8 cellular contexts compared by ENCODE assay signal in genomic region chr2:106572541-106573148, GRCh38.
A peak's percentile ranks its signal among the peaks of the same experiment; 100 is the strongest.
DNase-seq lines count a peak whose midpoint lies in the region; ATAC-seq and TF ChIP-seq lines count a peak whose summit lies in the region.

No MANE protein-coding gene starts in this region.

- peaks cover 9% of the 10 kb centered on the region for H3K27me3 Mint-ChIP-seq in type B pancreatic cell

- no peaks in the 10 kb centered on the region for H3K36me3 ChIP-seq in heart right ventricle
- no peaks in the 10 kb centered on the region for H3K36me3 ChIP-seq in right atrium auricular region
- no peaks in the 10 kb centered on the region for H3K36me3 ChIP-seq in OCI-LY1 (ENCODE audit: insufficient read depth, low read length)
- no peaks in the 10 kb centered on the region for H3K36me3 ChIP-seq in effector memory CD4-positive, alpha-beta T cell (ENCODE audit: control insufficient read depth, insufficient read depth, low read length)

- peaks cover 0 to 17% (median 10%) of the 10 kb centered on the region in 9 donors for H3K4me1 ChIP-seq in heart right ventricle
- peaks cover 0 to 12% of the 10 kb centered on the region in 2 donors for H3K4me1 ChIP-seq in right atrium auricular region
- no peaks in the 10 kb centered on the region for H3K4me1 ChIP-seq in OCI-LY1 (ENCODE audit: insufficient read depth, low read length, severe bottlenecking)
- no peaks in the 10 kb centered on the region for H3K4me1 ChIP-seq in effector memory CD4-positive, alpha-beta T cell (ENCODE audit: control insufficient read depth, insufficient read depth, low read length, poor library complexity, severe bottlenecking)

- WGBS in heart right ventricle, 2 donors = 58 to 61% methylated on average over 4 of the region's 4 CpGs

- H3K9me3 Mint-ChIP-seq in type B pancreatic cell = peaks cover 5% of the 10 kb centered on the region
- H3K9me3 Mint-ChIP-seq in stimulated activated effector memory CD8-positive, alpha-beta T cell treated with anti-CD3 and anti-CD28 coated beads, Interleukin-12 subunit alpha, Interleukin-12 subunit beta, amount 100 ng/mL, for 72 hours = no peaks in the 10 kb centered on the region

- H3K9me2 ChIP-seq in OCI-LY1 (ENCODE audit: low read depth, low read length) = no peaks in the 10 kb centered on the region

- H3K27me3 ChIP-seq in heart right ventricle (no peaks in the 10 kb centered on the region), right atrium auricular region (no peaks in the 10 kb centered on the region), OCI-LY1 (ENCODE audit: insufficient read depth, low read length) (no peaks in the 10 kb centered on the region)
- no peaks in the 10 kb centered on the region for H3K27me3 ChIP-seq in effector memory CD4-positive, alpha-beta T cell (replicated peaks; ENCODE audit: control insufficient read depth, insufficient read depth, low read length, poor library complexity, severe bottlenecking)

- H3K4me1 Mint-ChIP-seq in type B pancreatic cell (ENCODE audit: unreplicated experiment) = peaks cover 25% of the 10 kb centered on the region
- no peaks in the 10 kb centered on the region for H3K4me1 Mint-ChIP-seq in stimulated activated effector memory CD8-positive, alpha-beta T cell treated with anti-CD3 and anti-CD28 coated beads, Interleukin-12 subunit alpha, Interleukin-12 subunit beta, amount 100 ng/mL, for 72 hours

- DNase-seq in heart right ventricle = no peak
- no peak for DNase-seq in right atrium auricular region (ENCODE audit: low spot score)
- no peak for DNase-seq in fibroblast of villous mesenchyme (ENCODE audit: low read depth)
- no peak for DNase-seq in type B pancreatic cell (ENCODE audit: extremely low spot score, unreplicated experiment)
- DNase-seq in effector memory CD4-positive, alpha-beta T cell = no peak
- DNase-seq in activated gamma-delta T cell treated with Interleukin-2 at 50 U/mL for 16 hours = no peak
- DNase-seq in stimulated activated effector memory CD8-positive, alpha-beta T cell treated with anti-CD3 and anti-CD28 coated beads, Interleukin-12 subunit alpha, Interleukin-12 subunit beta, amount 100 ng/mL, for 72 hours (ENCODE audit: low spot score in 2 of 2) = no peak

- no peaks in the 10 kb centered on the region for H3K36me3 Mint-ChIP-seq in type B pancreatic cell
- H3K36me3 Mint-ChIP-seq in stimulated activated effector memory CD8-positive, alpha-beta T cell treated with anti-CD3 and anti-CD28 coated beads, Interleukin-12 subunit alpha, Interleukin-12 subunit beta, amount 100 ng/mL, for 72 hours = no peaks in the 10 kb centered on the region

- no peak overlapping the region for H3K4me3 Mint-ChIP-seq in type B pancreatic cell
- H3K4me3 Mint-ChIP-seq in stimulated activated effector memory CD8-positive, alpha-beta T cell treated with anti-CD3 and anti-CD28 coated beads, Interleukin-12 subunit alpha, Interleukin-12 subunit beta, amount 100 ng/mL, for 72 hours = no peak overlapping the region

- H3F3A ChIP-seq in OCI-LY1 (ENCODE audit: insufficient read depth, low read length) = no peaks in the 10 kb centered on the region

- no peak for ATAC-seq in heart right ventricle
- ATAC-seq in stimulated activated effector memory CD8-positive, alpha-beta T cell treated with anti-CD3 and anti-CD28 coated beads, Interleukin-12 subunit alpha, Interleukin-12 subunit beta, amount 100 ng/mL, for 72 hours = no peak

- no peak overlapping the region for H3K27ac Mint-ChIP-seq in type B pancreatic cell
- no peak overlapping the region for H3K27ac Mint-ChIP-seq in stimulated activated effector memory CD8-positive, alpha-beta T cell treated with anti-CD3 and anti-CD28 coated beads, Interleukin-12 subunit alpha, Interleukin-12 subunit beta, amount 100 ng/mL, for 72 hours

- H3K4me2 ChIP-seq in OCI-LY1 (ENCODE audit: low read length) = no peak overlapping the region

- H3K9ac ChIP-seq in OCI-LY1 (ENCODE audit: low read length) = no peak overlapping the region

- H3K79me2 ChIP-seq in OCI-LY1 (ENCODE audit: insufficient read depth, low read length) = no peaks in the 10 kb centered on the region

- no peaks in the 10 kb centered on the region for H3K9me3 ChIP-seq in heart right ventricle
- no peaks in the 10 kb centered on the region for H3K9me3 ChIP-seq in right atrium auricular region
- no peaks in the 10 kb centered on the region for H3K9me3 ChIP-seq in OCI-LY1 (ENCODE audit: low read length)
- no peaks in the 10 kb centered on the region for H3K9me3 ChIP-seq in effector memory CD4-positive, alpha-beta T cell (ENCODE audit: control insufficient read depth, low read length)

- intact Hi-C loops in heart right ventricle (cut with DNase I) = loop anchor here in 1 of 10 donors (10.0 kb wide), 1 partner anchor 468 kb away; no protein-coding TSS in a partner anchor

- H3K27ac ChIP-seq in heart right ventricle (no peak overlapping the region), right atrium auricular region (no peak overlapping the region), OCI-LY1 (ENCODE audit: low read depth, low read length, poor library complexity, severe bottlenecking) (no peak overlapping the region)
- no peak overlapping the region for H3K27ac ChIP-seq in effector memory CD4-positive, alpha-beta T cell (ENCODE audit: insufficient read depth, low read length, poor library complexity, severe bottlenecking)

- H3K4me3 ChIP-seq in heart right ventricle (no peak overlapping the region), right atrium auricular region (no peak overlapping the region), OCI-LY1 (ENCODE audit: low read depth, low read length, poor library complexity, severe bottlenecking) (no peak overlapping the region), fibroblast of villous mesenchyme (ENCODE audit: low read depth, low read length) (no peak overlapping the region)
- H3K4me3 ChIP-seq in effector memory CD4-positive, alpha-beta T cell (ENCODE audit: insufficient read depth, low read depth, low read length, poor library complexity, severe bottlenecking) = no peak overlapping the region

- TF ChIP-seq CTCF in heart right ventricle (IDR thresholded peaks at IDR 0.05) (peak in 8 of 9 donors; percentile 9 to 56 (median 41)), right atrium auricular region (IDR thresholded peaks at IDR 0.05) (peak in 1 of 2 donors; percentile 51), OCI-LY1 (IDR thresholded peaks at IDR 0.05; ENCODE audit: low read length) (peak; percentile 41), fibroblast of villous mesenchyme (IDR thresholded peaks at IDR 0.05; ENCODE audit: insufficient read depth, low read depth, low read length) (peak; percentile 46), type B pancreatic cell (conservative IDR thresholded peaks at IDR 0.05) (peak; percentile 82)

- no peak overlapping the region for H2AFZ ChIP-seq in OCI-LY1 (ENCODE audit: low read length)

- H4K20me1 ChIP-seq in OCI-LY1 (ENCODE audit: insufficient read depth, low read length) = no peaks in the 10 kb centered on the region
